ENCODE assay signal across 9 cellular contexts in genomic region chr7:79453558-79454324, GRCh38. TPM values are rescaled to one million over a fixed set of nuclear protein-coding genes. Genes with fewer than 3 reads are reported as not detected.
DNase-seq lines count a peak whose midpoint lies in the region; ATAC-seq and TF ChIP-seq lines count a peak whose summit lies in the region.
"Had no signal": no experiment of that assay in that cellular context is flagged by ENCODE, and none has a peak within 500 bp of the region (broad histone marks: within the 10 kb centered on the region; RNA-seq: fewer than 3 reads in every experiment).

Gene MAGI2 (minus strand): TSS chr7:79453667. CDS start chr7:79453320, 347 bp downstream.

- H3K9ac ChIP-seq in KMS-11 (no peak within 1 kb of the TSS), trophoblast cell (ENCODE audit: low read length) (peak within 1 kb of the TSS; percentile 42)

- H2BK120ac ChIP-seq in trophoblast cell (ENCODE audit: insufficient read depth, low read length, poor library complexity), result peak within 1 kb of the TSS; percentile 35

- peak within 1 kb of the TSS; percentile 66 for H4K8ac ChIP-seq in trophoblast cell (ENCODE audit: low read depth, low read length)

- H3K79me1 ChIP-seq in trophoblast cell (ENCODE audit: low read length), result peaks cover 6% of the 10 kb centered on the region

- no peak within 1 kb of the TSS for H2AK5ac ChIP-seq in trophoblast cell (ENCODE audit: low read length)

- H3K27me3 ChIP-seq in BJ (ENCODE audit: control insufficient read depth, insufficient read depth, low read length) (no peaks in the 10 kb centered on the region), KMS-11 (ENCODE audit: insufficient read depth, low read depth) (no peaks in the 10 kb centered on the region), trophoblast cell (ENCODE audit: insufficient read depth, low read length) (peaks cover 23% of the 10 kb centered on the region)

- WGBS in trophoblast cell (ENCODE audit: extremely low coverage, insufficient coverage, insufficient read length), result no CpG with 5 or more reads among the region's 67 CpGs

- ATAC-seq in HG02678 (IDR thresholded peaks at IDR 0.05; ENCODE audit: unreplicated experiment) (no peak), HG03095 (IDR thresholded peaks at IDR 0.05; ENCODE audit: unreplicated experiment) (no peak)
- ATAC-seq: HCT116 had no signal

- H3K4me2 ChIP-seq in KMS-11 (peak within 1 kb of the TSS; percentile 27; the same call in 1 of the 2 replicates), trophoblast cell (ENCODE audit: low read length) (peak within 1 kb of the TSS; percentile 80)

- H3K4me3 ChIP-seq in BJ (ENCODE audit: low read depth, low read length) (peak within 1 kb of the TSS; percentile 70), KMS-11 (IDR thresholded peaks at IDR 0.05; ENCODE audit: insufficient read depth, low read depth, low read length) (no peak within 1 kb of the TSS), astrocyte of the cerebellum (ENCODE audit: low read depth, low read length) (peak within 1 kb of the TSS; percentile 59), trophoblast cell (ENCODE audit: low read depth, low read length) (peak within 1 kb of the TSS; percentile 84)

- no peak within 1 kb of the TSS for H4K12ac ChIP-seq in trophoblast cell (ENCODE audit: low read depth, low read length)

- H4K20me1 ChIP-seq in KMS-11 (ENCODE audit: insufficient read depth), result no peaks in the 10 kb centered on the region

- no peak within 1 kb of the TSS for H3K27ac ChIP-seq in KMS-11
- H3K27ac ChIP-seq in trophoblast cell (ENCODE audit: low read depth, low read length), result no peak within 1 kb of the TSS

- H3K4me1 ChIP-seq in KMS-11 (ENCODE audit: low read depth, poor library complexity, severe bottlenecking) (no peaks in the 10 kb centered on the region), trophoblast cell (ENCODE audit: control insufficient read depth in 1 of 2, insufficient read depth in 2 of 2, low read length in 2 of 2) (peaks cover 13 to 22% of the 10 kb centered on the region in 2 experiments)

- peaks cover 5% of the 10 kb centered on the region for H3K9me3 ChIP-seq in trophoblast cell (ENCODE audit: insufficient read depth, low read depth, low read length)

- POLR2A ChIA-PET in BJ (lab: Charles Lee), result interaction anchor here (0.5 kb wide), 1 partner anchor 502 kb away, joined by 3 read pairs; no protein-coding TSS in a partner anchor

- CTCF ChIA-PET in BJ (lab: Yijun Ruan, JAX), result interaction anchor here (0.7 to 2.2 kb wide), 3 partner anchors 19 to 288 kb away, joined by 3 to 6 read pairs (median 5); no protein-coding TSS in a partner anchor

- in situ Hi-C loops in astrocyte of the cerebellum (cut with HindIII; ENCODE audit: low sequenced_read_pairs), result no loop called here

- H2BK12ac ChIP-seq in trophoblast cell (ENCODE audit: low read length), result peak within 1 kb of the TSS; percentile 56

- peak within 1 kb of the TSS; percentile 10 for H4K91ac ChIP-seq in trophoblast cell (ENCODE audit: low read depth, low read length)

- peak within 1 kb of the TSS; percentile 66 for H2AFZ ChIP-seq in KMS-11 (ENCODE audit: low read depth)
- H2AFZ ChIP-seq in trophoblast cell (ENCODE audit: insufficient read depth, low read length, poor library complexity), result peak within 1 kb of the TSS; percentile 94

- peak within 1 kb of the TSS; percentile 39 for H3K18ac ChIP-seq in trophoblast cell (ENCODE audit: low read length)

- H3K14ac ChIP-seq in trophoblast cell (ENCODE audit: low read length), result peak within 1 kb of the TSS; percentile 66

- no peak within 1 kb of the TSS for H2BK5ac ChIP-seq in trophoblast cell (ENCODE audit: low read depth, low read length, poor library complexity)

- H3K79me2 ChIP-seq in KMS-11 (ENCODE audit: insufficient read depth, low read depth), result no peaks in the 10 kb centered on the region
- peaks cover 2% of the 10 kb centered on the region for H3K79me2 ChIP-seq in trophoblast cell (ENCODE audit: control insufficient read depth, insufficient read depth, low read length, poor library complexity)

- TF ChIP-seq CTCF in BJ (IDR thresholded peaks at IDR 0.05; ENCODE audit: insufficient read depth, low read depth, low read length) (no peak), KMS-11 (conservative IDR thresholded peaks at IDR 0.05; ENCODE audit: low read depth, low read length) (no peak), astrocyte of the cerebellum (IDR thresholded peaks at IDR 0.05; ENCODE audit: low read depth, low read length, missing control alignments) (no peak)

- no peak within 1 kb of the TSS for H3K4ac ChIP-seq in trophoblast cell (ENCODE audit: low read depth, low read length)

- H3K36me3 ChIP-seq in BJ (ENCODE audit: control insufficient read depth, insufficient read depth, low read length) (peaks cover 2% of the 10 kb centered on the region; the same call in 1 of the 2 replicates), KMS-11 (ENCODE audit: insufficient read depth) (no peaks in the 10 kb centered on the region), trophoblast cell (ENCODE audit: control insufficient read depth in 1 of 2, insufficient read depth in 2 of 2, low read length in 2 of 2) (no peaks in the 10 kb centered on the region)

- peak; percentile 56 for DNase-seq in BJ (ENCODE audit: low read depth)
- DNase-seq in astrocyte of the cerebellum (ENCODE audit: low read depth), result no peak
- peak; percentile 73 for DNase-seq in hepatic stellate cell (ENCODE audit: low spot score)
- peak in 1 of 2 donors; percentile 41 for DNase-seq in trophoblast cell
- no peak for DNase-seq in NCI-H2196 treated with DMSO at 0.1 percent for 48 hours (lab: John Stamatoyannopoulos, UW; ENCODE audit: unreplicated experiment)

- H3K23ac ChIP-seq in trophoblast cell (ENCODE audit: low read length), result no peak within 1 kb of the TSS

RNA-seq across cellular contexts. Expression of gene MAGI2, which starts in this region (rescaled TPM):
- 0.81 and 1.2 TPM in 2 replicates for polyA plus RNA-seq in BJ (2011; rRNA removed)
- polyA minus RNA-seq in BJ (2011; rRNA and poly(A)+ RNA removed), result 14.6 and 16.5 TPM in 2 replicates
- polyA plus RNA-seq in trophoblast cell (2013), result 0.72 and 0.79 TPM in 2 replicates

Comparison
In these comparisons a context has a peak if more than half of its experiments do, and no peak if none do; other contexts are left out.
1. DNase-seq: peak in BJ (single experiment) and hepatic stellate cell (single experiment); none in astrocyte of the cerebellum (single experiment) and NCI-H2196 treated with DMSO at 0.1 percent for 48 hours (single experiment).